ENCODE assay signal across 1 cellular context in the genomic region with DNA sequence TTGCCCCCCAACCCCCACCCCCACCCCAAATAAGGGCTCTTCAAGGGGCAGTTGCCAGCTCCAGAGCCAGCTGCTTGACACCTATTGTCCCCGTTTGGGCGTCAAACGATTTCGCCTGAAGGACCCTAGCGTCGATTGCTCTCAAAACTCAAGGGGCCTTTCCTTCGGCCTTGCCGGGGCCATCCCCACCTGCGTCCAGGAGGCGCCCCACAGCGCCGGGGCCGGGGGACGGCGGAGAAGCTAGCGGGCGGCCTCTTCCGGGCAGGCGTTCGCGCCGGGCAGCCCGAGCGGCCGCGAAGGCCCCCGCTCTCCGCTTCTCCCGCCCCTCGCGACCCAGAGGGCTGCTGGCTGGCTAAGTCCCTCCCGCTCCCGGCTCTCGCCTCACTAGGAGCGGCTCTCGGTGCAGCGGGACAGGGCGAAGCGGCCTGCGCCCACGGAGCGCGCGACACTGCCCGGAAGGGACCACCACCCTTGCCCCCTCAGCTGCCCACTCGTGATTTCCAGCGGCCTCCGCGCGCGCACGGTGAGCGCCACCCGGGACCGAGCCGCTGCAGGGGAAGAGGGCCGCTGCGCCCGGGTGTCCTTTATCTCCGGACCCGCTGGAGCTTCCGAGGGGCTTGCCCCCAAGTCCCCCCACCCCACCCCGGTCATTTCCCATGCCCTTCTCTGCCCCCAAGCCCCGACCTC.
TF ChIP-seq lines count a peak whose summit lies in the region.

A gene with protein sequence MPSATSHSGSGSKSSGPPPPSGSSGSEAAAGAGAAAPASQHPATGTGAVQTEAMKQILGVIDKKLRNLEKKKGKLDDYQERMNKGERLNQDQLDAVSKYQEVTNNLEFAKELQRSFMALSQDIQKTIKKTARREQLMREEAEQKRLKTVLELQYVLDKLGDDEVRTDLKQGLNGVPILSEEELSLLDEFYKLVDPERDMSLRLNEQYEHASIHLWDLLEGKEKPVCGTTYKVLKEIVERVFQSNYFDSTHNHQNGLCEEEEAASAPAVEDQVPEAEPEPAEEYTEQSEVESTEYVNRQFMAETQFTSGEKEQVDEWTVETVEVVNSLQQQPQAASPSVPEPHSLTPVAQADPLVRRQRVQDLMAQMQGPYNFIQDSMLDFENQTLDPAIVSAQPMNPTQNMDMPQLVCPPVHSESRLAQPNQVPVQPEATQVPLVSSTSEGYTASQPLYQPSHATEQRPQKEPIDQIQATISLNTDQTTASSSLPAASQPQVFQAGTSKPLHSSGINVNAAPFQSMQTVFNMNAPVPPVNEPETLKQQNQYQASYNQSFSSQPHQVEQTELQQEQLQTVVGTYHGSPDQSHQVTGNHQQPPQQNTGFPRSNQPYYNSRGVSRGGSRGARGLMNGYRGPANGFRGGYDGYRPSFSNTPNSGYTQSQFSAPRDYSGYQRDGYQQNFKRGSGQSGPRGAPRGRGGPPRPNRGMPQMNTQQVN (plus strand): TSS at position 383 of the 687 bp plus-strand sequence. CDS start 690 bp downstream, outside the sequence.

TF ChIP-seq in HepG2, 621 proteins besides CTCF, POLR2A, EP300 and RAD21 (continued from another document):
- TF ChIP-seq KLF6 (CRISPR knock-in tag; IDR thresholded peaks at IDR 0.05) (no peak), MEIS2 (CRISPR knock-in tag; IDR thresholded peaks at IDR 0.05) (no peak), ZSCAN31 (CRISPR knock-in tag; IDR thresholded peaks at IDR 0.05; ENCODE audit: low read depth) (0 out of 2 replicates have a peak, but pooled peaks have one; percentile 2), SMARCC2 (IDR thresholded peaks at IDR 0.05) (no peak), ZFP1 (CRISPR knock-in tag; IDR thresholded peaks at IDR 0.05) (no peak), DPF2 (CRISPR knock-in tag; IDR thresholded peaks at IDR 0.05; ENCODE audit: borderline replicate concordance, low read depth) (no peak), GFI1 (CRISPR knock-in tag; IDR thresholded peaks at IDR 0.05; ENCODE audit: borderline replicate concordance) (no peak), MIXL1 (CRISPR knock-in tag; IDR thresholded peaks at IDR 0.05) (no peak), SP140L (CRISPR knock-in tag; IDR thresholded peaks at IDR 0.05; ENCODE audit: borderline replicate concordance) (no peak), TARDBP (CRISPR knock-in tag; IDR thresholded peaks at IDR 0.05) (no peak), KDM2A (CRISPR knock-in tag; IDR thresholded peaks at IDR 0.05; ENCODE audit: borderline replicate concordance, low read depth) (peak; percentile 81), ZNF432 (CRISPR knock-in tag; IDR thresholded peaks at IDR 0.05; ENCODE audit: borderline replicate concordance) (no peak), ZNF230 (CRISPR knock-in tag; IDR thresholded peaks at IDR 0.05) (peak; percentile 49; the same call in 1 of the 2 replicates), ZNF577 (CRISPR knock-in tag; IDR thresholded peaks at IDR 0.05; ENCODE audit: borderline replicate concordance, low read depth) (no peak), SRF (IDR thresholded peaks at IDR 0.05; ENCODE audit: low read depth, low read length) (peak; percentile 92), IRX3 (CRISPR knock-in tag; IDR thresholded peaks at IDR 0.05; ENCODE audit: borderline replicate concordance, low read depth) (no peak), ATF7 (IDR thresholded peaks at IDR 0.05) (no peak), ATF7 (CRISPR knock-in tag; IDR thresholded peaks at IDR 0.05) (no peak), U2AF2 (IDR thresholded peaks at IDR 0.05; ENCODE audit: low read depth, low read length) (no peak), ZNF670 (CRISPR knock-in tag; IDR thresholded peaks at IDR 0.05; ENCODE audit: borderline replicate concordance) (no peak)
- TF ChIP-seq, protein P1, sequence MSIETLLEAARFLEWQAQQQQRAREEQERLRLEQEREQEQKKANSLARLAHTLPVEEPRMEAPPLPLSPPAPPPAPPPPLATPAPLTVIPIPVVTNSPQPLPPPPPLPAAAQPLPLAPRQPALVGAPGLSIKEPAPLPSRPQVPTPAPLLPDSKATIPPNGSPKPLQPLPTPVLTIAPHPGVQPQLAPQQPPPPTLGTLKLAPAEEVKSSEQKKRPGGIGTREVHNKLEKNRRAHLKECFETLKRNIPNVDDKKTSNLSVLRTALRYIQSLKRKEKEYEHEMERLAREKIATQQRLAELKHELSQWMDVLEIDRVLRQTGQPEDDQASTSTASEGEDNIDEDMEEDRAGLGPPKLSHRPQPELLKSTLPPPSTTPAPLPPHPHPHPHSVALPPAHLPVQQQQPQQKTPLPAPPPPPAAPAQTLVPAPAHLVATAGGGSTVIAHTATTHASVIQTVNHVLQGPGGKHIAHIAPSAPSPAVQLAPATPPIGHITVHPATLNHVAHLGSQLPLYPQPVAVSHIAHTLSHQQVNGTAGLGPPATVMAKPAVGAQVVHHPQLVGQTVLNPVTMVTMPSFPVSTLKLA (IDR thresholded peaks at IDR 0.05) = no peak
- TF ChIP-seq, protein P2, sequence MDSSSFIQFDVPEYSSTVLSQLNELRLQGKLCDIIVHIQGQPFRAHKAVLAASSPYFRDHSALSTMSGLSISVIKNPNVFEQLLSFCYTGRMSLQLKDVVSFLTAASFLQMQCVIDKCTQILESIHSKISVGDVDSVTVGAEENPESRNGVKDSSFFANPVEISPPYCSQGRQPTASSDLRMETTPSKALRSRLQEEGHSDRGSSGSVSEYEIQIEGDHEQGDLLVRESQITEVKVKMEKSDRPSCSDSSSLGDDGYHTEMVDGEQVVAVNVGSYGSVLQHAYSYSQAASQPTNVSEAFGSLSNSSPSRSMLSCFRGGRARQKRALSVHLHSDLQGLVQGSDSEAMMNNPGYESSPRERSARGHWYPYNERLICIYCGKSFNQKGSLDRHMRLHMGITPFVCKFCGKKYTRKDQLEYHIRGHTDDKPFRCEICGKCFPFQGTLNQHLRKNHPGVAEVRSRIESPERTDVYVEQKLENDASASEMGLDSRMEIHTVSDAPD (CRISPR knock-in tag; IDR thresholded peaks at IDR 0.05) = no peak
- TF ChIP-seq, protein P3, sequence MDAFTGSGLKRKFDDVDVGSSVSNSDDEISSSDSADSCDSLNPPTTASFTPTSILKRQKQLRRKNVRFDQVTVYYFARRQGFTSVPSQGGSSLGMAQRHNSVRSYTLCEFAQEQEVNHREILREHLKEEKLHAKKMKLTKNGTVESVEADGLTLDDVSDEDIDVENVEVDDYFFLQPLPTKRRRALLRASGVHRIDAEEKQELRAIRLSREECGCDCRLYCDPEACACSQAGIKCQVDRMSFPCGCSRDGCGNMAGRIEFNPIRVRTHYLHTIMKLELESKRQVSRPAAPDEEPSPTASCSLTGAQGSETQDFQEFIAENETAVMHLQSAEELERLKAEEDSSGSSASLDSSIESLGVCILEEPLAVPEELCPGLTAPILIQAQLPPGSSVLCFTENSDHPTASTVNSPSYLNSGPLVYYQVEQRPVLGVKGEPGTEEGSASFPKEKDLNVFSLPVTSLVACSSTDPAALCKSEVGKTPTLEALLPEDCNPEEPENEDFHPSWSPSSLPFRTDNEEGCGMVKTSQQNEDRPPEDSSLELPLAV (CRISPR knock-in tag; conservative IDR thresholded peaks at IDR 0.05; ENCODE audit: low read depth) = no peak; the same call in 1 of the 2 replicates
- TF ChIP-seq, protein P4, sequence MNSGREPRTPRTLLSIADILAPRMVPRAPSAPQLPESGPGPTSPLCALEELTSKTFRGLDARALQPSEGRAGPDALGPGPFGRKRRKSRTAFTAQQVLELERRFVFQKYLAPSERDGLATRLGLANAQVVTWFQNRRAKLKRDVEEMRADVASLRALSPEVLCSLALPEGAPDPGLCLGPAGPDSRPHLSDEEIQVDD (CRISPR knock-in tag; IDR thresholded peaks at IDR 0.05; ENCODE audit: borderline replicate concordance) = peak; percentile 76; the same call in 1 of the 2 replicates
- TF ChIP-seq, protein P5, sequence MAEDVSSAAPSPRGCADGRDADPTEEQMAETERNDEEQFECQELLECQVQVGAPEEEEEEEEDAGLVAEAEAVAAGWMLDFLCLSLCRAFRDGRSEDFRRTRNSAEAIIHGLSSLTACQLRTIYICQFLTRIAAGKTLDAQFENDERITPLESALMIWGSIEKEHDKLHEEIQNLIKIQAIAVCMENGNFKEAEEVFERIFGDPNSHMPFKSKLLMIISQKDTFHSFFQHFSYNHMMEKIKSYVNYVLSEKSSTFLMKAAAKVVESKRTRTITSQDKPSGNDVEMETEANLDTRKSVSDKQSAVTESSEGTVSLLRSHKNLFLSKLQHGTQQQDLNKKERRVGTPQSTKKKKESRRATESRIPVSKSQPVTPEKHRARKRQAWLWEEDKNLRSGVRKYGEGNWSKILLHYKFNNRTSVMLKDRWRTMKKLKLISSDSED (CRISPR knock-in tag; IDR thresholded peaks at IDR 0.05) = 0 out of 2 replicates have a peak, but pooled peaks have one; percentile 73
- TF ChIP-seq, protein P6, sequence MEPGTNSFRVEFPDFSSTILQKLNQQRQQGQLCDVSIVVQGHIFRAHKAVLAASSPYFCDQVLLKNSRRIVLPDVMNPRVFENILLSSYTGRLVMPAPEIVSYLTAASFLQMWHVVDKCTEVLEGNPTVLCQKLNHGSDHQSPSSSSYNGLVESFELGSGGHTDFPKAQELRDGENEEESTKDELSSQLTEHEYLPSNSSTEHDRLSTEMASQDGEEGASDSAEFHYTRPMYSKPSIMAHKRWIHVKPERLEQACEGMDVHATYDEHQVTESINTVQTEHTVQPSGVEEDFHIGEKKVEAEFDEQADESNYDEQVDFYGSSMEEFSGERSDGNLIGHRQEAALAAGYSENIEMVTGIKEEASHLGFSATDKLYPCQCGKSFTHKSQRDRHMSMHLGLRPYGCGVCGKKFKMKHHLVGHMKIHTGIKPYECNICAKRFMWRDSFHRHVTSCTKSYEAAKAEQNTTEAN (CRISPR knock-in tag; conservative IDR thresholded peaks at IDR 0.05) = peak; percentile 23; the same call in 1 of the 2 replicates
- TF ChIP-seq, protein P7, sequence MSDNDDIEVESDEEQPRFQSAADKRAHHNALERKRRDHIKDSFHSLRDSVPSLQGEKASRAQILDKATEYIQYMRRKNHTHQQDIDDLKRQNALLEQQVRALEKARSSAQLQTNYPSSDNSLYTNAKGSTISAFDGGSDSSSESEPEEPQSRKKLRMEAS (IDR thresholded peaks at IDR 0.05) = peak; percentile 67; the same call in 1 of the 2 replicates
- TF ChIP-seq, protein P8, sequence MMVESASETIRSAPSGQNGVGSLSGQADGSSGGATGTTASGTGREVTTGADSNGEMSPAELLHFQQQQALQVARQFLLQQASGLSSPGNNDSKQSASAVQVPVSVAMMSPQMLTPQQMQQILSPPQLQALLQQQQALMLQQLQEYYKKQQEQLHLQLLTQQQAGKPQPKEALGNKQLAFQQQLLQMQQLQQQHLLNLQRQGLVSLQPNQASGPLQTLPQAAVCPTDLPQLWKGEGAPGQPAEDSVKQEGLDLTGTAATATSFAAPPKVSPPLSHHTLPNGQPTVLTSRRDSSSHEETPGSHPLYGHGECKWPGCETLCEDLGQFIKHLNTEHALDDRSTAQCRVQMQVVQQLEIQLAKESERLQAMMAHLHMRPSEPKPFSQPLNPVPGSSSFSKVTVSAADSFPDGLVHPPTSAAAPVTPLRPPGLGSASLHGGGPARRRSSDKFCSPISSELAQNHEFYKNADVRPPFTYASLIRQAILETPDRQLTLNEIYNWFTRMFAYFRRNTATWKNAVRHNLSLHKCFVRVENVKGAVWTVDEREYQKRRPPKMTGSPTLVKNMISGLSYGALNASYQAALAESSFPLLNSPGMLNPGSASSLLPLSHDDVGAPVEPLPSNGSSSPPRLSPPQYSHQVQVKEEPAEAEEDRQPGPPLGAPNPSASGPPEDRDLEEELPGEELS (CRISPR knock-in tag; IDR thresholded peaks at IDR 0.05) = peak; percentile 28; the same call in 1 of the 2 replicates
- TF ChIP-seq, protein P9, sequence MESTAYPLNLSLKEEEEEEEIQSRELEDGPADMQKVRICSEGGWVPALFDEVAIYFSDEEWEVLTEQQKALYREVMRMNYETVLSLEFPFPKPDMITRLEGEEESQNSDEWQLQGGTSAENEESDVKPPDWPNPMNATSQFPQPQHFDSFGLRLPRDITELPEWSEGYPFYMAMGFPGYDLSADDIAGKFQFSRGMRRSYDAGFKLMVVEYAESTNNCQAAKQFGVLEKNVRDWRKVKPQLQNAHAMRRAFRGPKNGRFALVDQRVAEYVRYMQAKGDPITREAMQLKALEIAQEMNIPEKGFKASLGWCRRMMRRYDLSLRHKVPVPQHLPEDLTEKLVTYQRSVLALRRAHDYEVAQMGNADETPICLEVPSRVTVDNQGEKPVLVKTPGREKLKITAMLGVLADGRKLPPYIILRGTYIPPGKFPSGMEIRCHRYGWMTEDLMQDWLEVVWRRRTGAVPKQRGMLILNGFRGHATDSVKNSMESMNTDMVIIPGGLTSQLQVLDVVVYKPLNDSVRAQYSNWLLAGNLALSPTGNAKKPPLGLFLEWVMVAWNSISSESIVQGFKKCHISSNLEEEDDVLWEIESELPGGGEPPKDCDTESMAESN (CRISPR knock-in tag; conservative IDR thresholded peaks at IDR 0.05) = peak; percentile 81; the same call in 1 of the 2 replicates
